2 cellular contexts compared by ENCODE assay signal in the genomic region with DNA sequence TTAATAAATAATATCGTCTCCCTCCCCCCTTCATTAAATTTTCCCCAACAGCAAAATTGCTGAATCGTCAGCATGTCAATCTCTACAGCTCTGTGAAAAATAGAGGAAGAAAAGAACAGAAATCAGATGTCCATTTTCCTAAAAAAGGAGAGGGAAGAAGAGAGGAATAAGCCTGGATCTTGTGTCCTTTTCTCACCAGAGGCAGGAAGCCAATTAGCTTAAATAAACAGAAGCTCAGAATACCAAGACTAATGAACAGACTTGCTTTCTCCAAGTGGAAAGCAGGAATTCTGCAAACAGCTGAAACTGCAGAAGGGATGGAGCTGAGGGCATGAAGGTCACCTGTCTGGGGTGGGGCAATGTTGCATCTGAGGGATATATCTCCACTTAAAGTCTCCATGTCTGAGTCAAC.
TF ChIP-seq lines count a peak whose summit lies in the region.

No MANE protein-coding gene starts in this region.

TF ChIP-seq in SK-N-SH, 30 proteins besides CTCF, POLR2A, EP300 and RAD21:
- no peak for TF ChIP-seq GABPA (IDR thresholded peaks at IDR 0.05; ENCODE audit: low read depth)
- no peak for TF ChIP-seq RFX5 (IDR thresholded peaks at IDR 0.05; ENCODE audit: low read length)
- no peak for TF ChIP-seq POLR2AphosphoS5 (IDR thresholded peaks at IDR 0.05; ENCODE audit: low read depth, low read length)
- no peak for TF ChIP-seq EZH2phosphoT487 (IDR thresholded peaks at IDR 0.05; ENCODE audit: borderline replicate concordance, low read depth)

TF ChIP-seq in HEK293T, 16 proteins besides CTCF, POLR2A, EP300 and RAD21:
- no peak for TF ChIP-seq HDGF (IDR thresholded peaks at IDR 0.05; ENCODE audit: borderline replicate concordance)
- TF ChIP-seq ARNT (IDR thresholded peaks at IDR 0.05) = no peak
- no peak for TF ChIP-seq NFRKB (IDR thresholded peaks at IDR 0.05)
- TF ChIP-seq L3MBTL2 (conservative IDR thresholded peaks at IDR 0.05) = no peak
- TF ChIP-seq FOXK2 (IDR thresholded peaks at IDR 0.05) = no peak
- TF ChIP-seq ELF4 (IDR thresholded peaks at IDR 0.05) = no peak
- TF ChIP-seq FOXA1 (IDR thresholded peaks at IDR 0.05) = no peak
- no peak for TF ChIP-seq BHLHE40 (IDR thresholded peaks at IDR 0.05; ENCODE audit: borderline replicate concordance)
- TF ChIP-seq FOXM1 (IDR thresholded peaks at IDR 0.05; ENCODE audit: borderline replicate concordance) = no peak
- TF ChIP-seq ZNF384 (IDR thresholded peaks at IDR 0.05) = no peak
- TF ChIP-seq, protein P1, sequence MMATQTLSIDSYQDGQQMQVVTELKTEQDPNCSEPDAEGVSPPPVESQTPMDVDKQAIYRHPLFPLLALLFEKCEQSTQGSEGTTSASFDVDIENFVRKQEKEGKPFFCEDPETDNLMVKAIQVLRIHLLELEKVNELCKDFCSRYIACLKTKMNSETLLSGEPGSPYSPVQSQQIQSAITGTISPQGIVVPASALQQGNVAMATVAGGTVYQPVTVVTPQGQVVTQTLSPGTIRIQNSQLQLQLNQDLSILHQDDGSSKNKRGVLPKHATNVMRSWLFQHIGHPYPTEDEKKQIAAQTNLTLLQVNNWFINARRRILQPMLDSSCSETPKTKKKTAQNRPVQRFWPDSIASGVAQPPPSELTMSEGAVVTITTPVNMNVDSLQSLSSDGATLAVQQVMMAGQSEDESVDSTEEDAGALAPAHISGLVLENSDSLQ (IDR thresholded peaks at IDR 0.05) = no peak
- TF ChIP-seq SUZ12 (IDR thresholded peaks at IDR 0.05) = no peak
- no peak for TF ChIP-seq CTBP1 (IDR thresholded peaks at IDR 0.05; ENCODE audit: borderline replicate concordance)
- TF ChIP-seq LEF1 (IDR thresholded peaks at IDR 0.05; ENCODE audit: borderline replicate concordance) = no peak
- no peak for TF ChIP-seq TARDBP (IDR thresholded peaks at IDR 0.05)
- no peak for TF ChIP-seq SP1 (IDR thresholded peaks at IDR 0.05)
